ENCODE assay signal across 27 cellular contexts in genomic region chr14:30770376-30770775, GRCh38.
"Had no signal": no experiment of that assay in that cellular context is flagged by ENCODE, and none has a peak within 500 bp of the region (broad histone marks: within the 10 kb centered on the region; RNA-seq: fewer than 3 reads in every experiment).

No MANE protein-coding gene starts in this region.

- H3K9me3 Mint-ChIP-seq: natural killer cell; stimulated activated memory B cell treated with anti-CD40 and anti-IgM and Interleukin-4, amounts not matched to agents 10 μg/mL and 1 μg/mL and 100 μg/mL, for 72 hours; stimulated activated naive CD8-positive, alpha-beta T cell treated with anti-CD3 and anti-CD28 coated beads, Interleukin-15, amount 100 ng/mL, for 72 hours had no signal

- DNase-seq: naive thymus-derived CD4-positive, alpha-beta T cell; natural killer cell; occipital lobe; ovary; right lobe of liver; sigmoid colon; small intestine; stimulated activated CD4-positive, alpha-beta T cell treated with anti-CD3 and anti-CD28 coated beads, Interleukin-15, amount 100 ng/mL, for 24 hours; stimulated activated CD4-positive, alpha-beta T cell treated with anti-CD3 and anti-CD28 coated beads, Interleukin-2, amount 100 ng/mL, for 24 hours; stimulated activated CD4-positive, alpha-beta T cell treated with anti-CD3 and anti-CD28 coated beads, Interleukin-2, amount 100 ng/mL, for 48 hours; stimulated activated CD4-positive, alpha-beta T cell treated with anti-CD3 and anti-CD28 coated beads, Interleukin-4, amount 100 ng/mL, for 24 hours; stimulated activated naive CD4-positive, alpha-beta T cell; stimulated activated naive CD8-positive, alpha-beta T cell treated with anti-CD3 and anti-CD28 coated beads, Interleukin-15, amount 100 ng/mL, for 72 hours; stimulated activated naive CD8-positive, alpha-beta T cell treated with anti-CD3 and anti-CD28 coated beads, Interleukin-15, Interleukin-2, amounts not matched to agents 100 U/mL and 50 U/mL, for 24 hours; substantia nigra; testis; trophoblast cell; upper lobe of left lung had no signal

- FAIRE-seq: small intestine, urothelium cell line had no signal

- H3K36me3 Mint-ChIP-seq: naive thymus-derived CD4-positive, alpha-beta T cell; natural killer cell; neural progenitor cell; stimulated activated memory B cell treated with anti-CD40 and anti-IgM and Interleukin-4, amounts not matched to agents 10 μg/mL and 1 μg/mL and 100 μg/mL, for 72 hours had no signal

- H3K4me3 Mint-ChIP-seq: naive thymus-derived CD4-positive, alpha-beta T cell; natural killer cell; nephron; neural progenitor cell; stimulated activated memory B cell treated with anti-CD40 and anti-IgM and Interleukin-4, amounts not matched to agents 10 μg/mL and 1 μg/mL and 100 μg/mL, for 72 hours; stimulated activated naive CD8-positive, alpha-beta T cell treated with anti-CD3 and anti-CD28 coated beads, Interleukin-15, amount 100 ng/mL, for 72 hours had no signal

- H3K36me3 ChIP-seq: neural progenitor cell, ovary, prostate gland, right lobe of liver, sigmoid colon, suprapubic skin, tibial nerve, upper lobe of left lung, vagina had no signal

- H2AFZ ChIP-seq: neural progenitor cell had no signal

- H3K4me3 ChIP-seq: neural progenitor cell, ovary, prostate gland, right lobe of liver, sigmoid colon, suprapubic skin, testis, tibial nerve, upper lobe of left lung, vagina had no signal

- H3K27me3 ChIP-seq: neural progenitor cell, ovary, right lobe of liver, sigmoid colon, suprapubic skin, testis, tibial nerve, upper lobe of left lung, vagina had no signal

- H3K4me1 ChIP-seq: neural progenitor cell, prostate gland, right lobe of liver, sigmoid colon, suprapubic skin, tibial nerve, upper lobe of left lung, vagina had no signal

- H3K4me1 Mint-ChIP-seq: naive thymus-derived CD4-positive, alpha-beta T cell; natural killer cell; nephron; neural progenitor cell; stimulated activated memory B cell treated with anti-CD40 and anti-IgM and Interleukin-4, amounts not matched to agents 10 μg/mL and 1 μg/mL and 100 μg/mL, for 72 hours; stimulated activated naive CD8-positive, alpha-beta T cell treated with anti-CD3 and anti-CD28 coated beads, Interleukin-15, amount 100 ng/mL, for 72 hours had no signal

- H3K27ac ChIP-seq: neural progenitor cell, ovary, right lobe of liver, sigmoid colon, suprapubic skin, testis, tibial nerve, upper lobe of left lung, vagina had no signal

- H3K27ac Mint-ChIP-seq: naive thymus-derived CD4-positive, alpha-beta T cell; natural killer cell; nephron; neural progenitor cell; stimulated activated memory B cell treated with anti-CD40 and anti-IgM and Interleukin-4, amounts not matched to agents 10 μg/mL and 1 μg/mL and 100 μg/mL, for 72 hours; stimulated activated naive CD8-positive, alpha-beta T cell treated with anti-CD3 and anti-CD28 coated beads, Interleukin-15, amount 100 ng/mL, for 72 hours had no signal

- H3K9me3 ChIP-seq: ovary, prostate gland, right lobe of liver, sigmoid colon, suprapubic skin, testis, tibial nerve, upper lobe of left lung, vagina had no signal

- H3K4me2 ChIP-seq: neural progenitor cell had no signal

- ATAC-seq: naive thymus-derived CD4-positive, alpha-beta T cell; natural killer cell; right cardiac atrium; right lobe of liver; stimulated activated memory B cell treated with anti-CD40 and anti-IgM and Interleukin-4, amounts not matched to agents 10 μg/mL and 1 μg/mL and 100 μg/mL, for 72 hours; stimulated activated naive CD8-positive, alpha-beta T cell treated with anti-CD3 and anti-CD28 coated beads, Interleukin-15, amount 100 ng/mL, for 72 hours; stimulated activated naive CD8-positive, alpha-beta T cell treated with anti-CD3 and anti-CD28 coated beads, Interleukin-15, Interleukin-2, amounts not matched to agents 100 U/mL and 50 U/mL, for 24 hours had no signal
